Comparison of ENCODE assay signal across 23 cellular contexts in genomic region chr15:69912116-69912515, GRCh38.
"Had no signal": no experiment of that assay in that cellular context is flagged by ENCODE, and none has a peak within 500 bp of the region (broad histone marks: within the 10 kb centered on the region; RNA-seq: fewer than 3 reads in every experiment).

No MANE protein-coding gene starts in this region.

- H3K9me3 Mint-ChIP-seq: dendritic cell treated with granulocyte-macrophage colony-stimulating factor and Interleukin-4, amounts not matched to agents 40 ng/mL and 50 ng/mL, for 4 days; effector memory CD8-positive, alpha-beta T cell had no signal

- H3K27me3 ChIP-seq: colonic mucosa, esophagus muscularis mucosa, gastrocnemius medialis had no signal

- H3K4me1 ChIP-seq: colonic mucosa, esophagus muscularis mucosa, esophagus squamous epithelium, foreskin keratinocyte, gastroesophageal sphincter, heart left ventricle, heart right ventricle had no signal

- ATAC-seq: effector memory CD8-positive, alpha-beta T cell; esophagus mucosa; foreskin keratinocyte; gastrocnemius medialis; gastroesophageal sphincter; heart left ventricle; heart right ventricle had no signal

- H3K4me3 ChIP-seq: colonic mucosa, dorsolateral prefrontal cortex, esophagus muscularis mucosa, esophagus squamous epithelium, gastrocnemius medialis, gastroesophageal sphincter, heart left ventricle, heart right ventricle had no signal

- H3K36me3 ChIP-seq: colonic mucosa, esophagus muscularis mucosa, esophagus squamous epithelium, gastrocnemius medialis, gastroesophageal sphincter, heart left ventricle, heart right ventricle had no signal

- H3K4me3 Mint-ChIP-seq: dendritic cell treated with granulocyte-macrophage colony-stimulating factor and Interleukin-4, amounts not matched to agents 40 ng/mL and 50 ng/mL, for 4 days; effector memory CD8-positive, alpha-beta T cell had no signal

- DNase-seq: colonic mucosa; cortex of kidney; dermis blood vessel endothelial cell; dorsolateral prefrontal cortex; effector CD4-positive, alpha-beta T cell; effector CD8-positive, alpha-beta T cell; effector memory CD4-positive, alpha-beta T cell; effector memory CD8-positive, alpha-beta T cell; erythroblast; esophagus squamous epithelium; foreskin fibroblast; foreskin keratinocyte; foreskin melanocyte; gastrocnemius medialis; glutamatergic neuron; head of caudate nucleus; heart left ventricle; heart right ventricle had no signal

- H3K27ac ChIP-seq: colonic mucosa, dorsolateral prefrontal cortex, epithelial cell of prostate, esophagus muscularis mucosa, esophagus squamous epithelium, foreskin keratinocyte, gastrocnemius medialis, gastroesophageal sphincter, heart left ventricle, heart right ventricle had no signal

- H3K27ac Mint-ChIP-seq: dendritic cell treated with granulocyte-macrophage colony-stimulating factor and Interleukin-4, amounts not matched to agents 40 ng/mL and 50 ng/mL, for 4 days; effector memory CD8-positive, alpha-beta T cell had no signal

- H3K9me3 ChIP-seq: colonic mucosa, esophagus muscularis mucosa, esophagus squamous epithelium, gastrocnemius medialis, gastroesophageal sphincter, heart left ventricle, heart right ventricle had no signal
